9 cellular contexts compared by ENCODE assay signal in the genomic region with DNA sequence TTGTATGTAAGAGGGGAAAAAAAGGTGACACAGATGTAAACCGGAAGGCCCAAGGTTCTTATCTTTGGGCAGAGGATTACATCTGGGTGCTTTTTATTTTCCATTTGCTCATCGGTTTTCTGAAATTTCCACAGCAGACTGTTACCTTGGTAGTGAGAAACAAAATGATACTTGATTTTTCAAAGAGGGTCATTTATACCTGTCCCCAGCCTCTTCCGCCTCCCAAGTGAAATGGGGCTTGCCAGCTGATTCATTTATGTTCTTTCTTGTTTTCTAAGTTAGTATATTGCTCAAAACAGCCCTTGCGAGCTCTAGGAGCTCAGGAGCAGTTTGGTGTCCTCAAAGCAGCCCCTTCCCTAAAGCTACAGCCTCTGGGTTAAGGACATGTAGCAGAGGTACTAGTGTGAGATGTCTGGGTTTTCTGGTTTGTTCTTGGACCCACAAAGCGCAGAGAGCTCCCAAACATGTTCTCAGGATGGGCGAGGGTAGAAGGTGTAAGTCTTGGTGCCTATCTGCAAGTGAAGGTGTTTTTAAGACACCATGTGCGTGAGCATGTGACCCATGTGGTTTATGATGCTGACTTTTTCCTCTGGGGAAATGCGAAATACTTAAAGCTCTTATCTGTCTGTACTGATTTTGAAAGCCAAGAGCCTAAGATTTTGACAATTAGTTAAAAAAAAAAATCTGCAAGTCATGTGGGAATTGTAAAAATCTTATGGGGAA. TPM values are rescaled to one million over a fixed set of nuclear protein-coding genes. Genes with fewer than 3 reads are reported as not detected.
DNase-seq lines count a peak whose midpoint lies in the region; ATAC-seq and TF ChIP-seq lines count a peak whose summit lies in the region.
"Had no signal": no experiment of that assay in that cellular context is flagged by ENCODE, and none has a peak within 500 bp of the region (broad histone marks: within the 10 kb centered on the region; RNA-seq: fewer than 3 reads in every experiment).

No MANE protein-coding gene starts in this region.

- H3K27me3 ChIP-seq in WERI-Rb-1 (ENCODE audit: insufficient read depth, low read depth, severe bottlenecking): no peaks in the 10 kb centered on the region

- DNase-seq in activated naive CD4-positive, alpha-beta T cell treated with anti-CD3 and anti-CD28 coated beads for 36 hours: peak; percentile 53
- no peak for DNase-seq in activated naive CD4-positive, alpha-beta T cell treated with anti-CD3 and anti-CD28 coated beads, Interleukin-2, amount 50 U/mL, for 16 hours
- DNase-seq in WERI-Rb-1: no peak
- peak; percentile 45 to 66 for DNase-seq in stimulated activated naive CD8-positive, alpha-beta T cell treated with anti-CD3 and anti-CD28 coated beads, Interleukin-15, amount 100 ng/mL, for 72 hours
- no peak for DNase-seq in activated gamma-delta T cell (lab: John Stamatoyannopoulos, UW)
- DNase-seq in NCI-H774 (lab: John Stamatoyannopoulos, UW): no peak
- DNase-seq in SW 1271 (lab: John Stamatoyannopoulos, UW): no peak

- CTCF ChIA-PET in activated naive CD4-positive, alpha-beta T cell treated with anti-CD3 and anti-CD28 coated beads for 36 hours (lab: Charles Lee): no interaction called here

- no peak overlapping the region for H3K4me3 ChIP-seq in WERI-Rb-1 (ENCODE audit: low read depth, low read length)

- peak overlapping the region; percentile 71 for H3K27ac Mint-ChIP-seq in activated naive CD4-positive, alpha-beta T cell treated with anti-CD3 and anti-CD28 coated beads for 36 hours
- H3K27ac Mint-ChIP-seq in stimulated activated naive CD8-positive, alpha-beta T cell treated with anti-CD3 and anti-CD28 coated beads, Interleukin-15, amount 100 ng/mL, for 72 hours: peak overlapping the region; percentile 93 to 96
- H3K27ac Mint-ChIP-seq: natural killer cell treated with Interleukin-12 subunit alpha and Interleukin-12 subunit beta and Interleukin-15 and Interleukin-18, amount 100 ng/mL, for 72 hours had no signal

- H3K9me3 ChIP-seq in WERI-Rb-1 (ENCODE audit: severe bottlenecking): no peaks in the 10 kb centered on the region

- H3K9me3 Mint-ChIP-seq in activated naive CD4-positive, alpha-beta T cell treated with anti-CD3 and anti-CD28 coated beads for 36 hours: no peaks in the 10 kb centered on the region
- no peaks in the 10 kb centered on the region for H3K9me3 Mint-ChIP-seq in stimulated activated naive CD8-positive, alpha-beta T cell treated with anti-CD3 and anti-CD28 coated beads, Interleukin-15, amount 100 ng/mL, for 72 hours
- H3K9me3 Mint-ChIP-seq: natural killer cell treated with Interleukin-12 subunit alpha and Interleukin-12 subunit beta and Interleukin-15 and Interleukin-18, amount 100 ng/mL, for 72 hours had no signal

- intact Hi-C loops in activated naive CD4-positive, alpha-beta T cell treated with anti-CD3 and anti-CD28 coated beads for 36 hours (cut with micrococcal nuclease): loop anchor here (1.0 to 5.0 kb wide), 3 partner anchors 72 to 1184 kb away; partner anchors contain the start of gene TUT7

- no peaks in the 10 kb centered on the region for H3K27me3 Mint-ChIP-seq in activated naive CD4-positive, alpha-beta T cell treated with anti-CD3 and anti-CD28 coated beads for 36 hours (ENCODE audit: low read depth)
- H3K27me3 Mint-ChIP-seq in stimulated activated naive CD8-positive, alpha-beta T cell treated with anti-CD3 and anti-CD28 coated beads, Interleukin-15, amount 100 ng/mL, for 72 hours: peaks cover 4% of the 10 kb centered on the region
- H3K27me3 Mint-ChIP-seq: natural killer cell treated with Interleukin-12 subunit alpha and Interleukin-12 subunit beta and Interleukin-15 and Interleukin-18, amount 100 ng/mL, for 72 hours had no signal

- H3K36me3 Mint-ChIP-seq in activated naive CD4-positive, alpha-beta T cell treated with anti-CD3 and anti-CD28 coated beads for 36 hours (ENCODE audit: low read depth): no peaks in the 10 kb centered on the region
- H3K36me3 Mint-ChIP-seq: natural killer cell treated with Interleukin-12 subunit alpha and Interleukin-12 subunit beta and Interleukin-15 and Interleukin-18, amount 100 ng/mL, for 72 hours had no signal

- H3K36me3 ChIP-seq in WERI-Rb-1: no peaks in the 10 kb centered on the region; the same call in 1 of the 2 replicates

- no peak overlapping the region for H3K4me3 Mint-ChIP-seq in activated naive CD4-positive, alpha-beta T cell treated with anti-CD3 and anti-CD28 coated beads for 36 hours
- peak overlapping the region; percentile 27 to 48 for H3K4me3 Mint-ChIP-seq in stimulated activated naive CD8-positive, alpha-beta T cell treated with anti-CD3 and anti-CD28 coated beads, Interleukin-15, amount 100 ng/mL, for 72 hours
- H3K4me3 Mint-ChIP-seq: natural killer cell treated with Interleukin-12 subunit alpha and Interleukin-12 subunit beta and Interleukin-15 and Interleukin-18, amount 100 ng/mL, for 72 hours had no signal

- peak; percentile 62 for ATAC-seq in HG02763 (IDR thresholded peaks at IDR 0.05; ENCODE audit: unreplicated experiment)
- peak; percentile 90 for ATAC-seq in stimulated activated naive CD8-positive, alpha-beta T cell treated with anti-CD3 and anti-CD28 coated beads, Interleukin-15, amount 100 ng/mL, for 72 hours

- H3K27ac ChIP-seq in WERI-Rb-1: 0 out of 2 replicates have a peak overlapping the region, but pooled peaks have one; percentile 18

- H3K4me1 Mint-ChIP-seq in activated naive CD4-positive, alpha-beta T cell treated with anti-CD3 and anti-CD28 coated beads for 36 hours (ENCODE audit: low read depth): peaks cover 10% of the 10 kb centered on the region
- peaks cover 7% of the 10 kb centered on the region for H3K4me1 Mint-ChIP-seq in stimulated activated naive CD8-positive, alpha-beta T cell treated with anti-CD3 and anti-CD28 coated beads, Interleukin-15, amount 100 ng/mL, for 72 hours

- TF ChIP-seq CTCF in WERI-Rb-1 (IDR thresholded peaks at IDR 0.05; ENCODE audit: low read depth, low read length): no peak

RNA-seq across cellular contexts. Expression of gene DAPK1, which starts 38.3 kb away (rescaled TPM):
- under 1 TPM; 0.20 to 0.50 TPM for total RNA-seq in activated naive CD4-positive, alpha-beta T cell treated with anti-CD3 and anti-CD28 coated beads for 36 hours

Comparison
In these comparisons a context has a peak if more than half of its experiments do, and no peak if none do; other contexts are left out.
1. DNase-seq: peak in activated naive CD4-positive, alpha-beta T cell treated with anti-CD3 and anti-CD28 coated beads for 36 hours (single experiment) and stimulated activated naive CD8-positive, alpha-beta T cell treated with anti-CD3 and anti-CD28 coated beads, Interleukin-15, amount 100 ng/mL, for 72 hours (2 of 2); none in activated naive CD4-positive, alpha-beta T cell treated with anti-CD3 and anti-CD28 coated beads, Interleukin-2, amount 50 U/mL, for 16 hours (single experiment), WERI-Rb-1 (single experiment), activated gamma-delta T cell (single experiment), NCI-H774 (single experiment) and SW 1271 (0 of 2).